ENCODE assay signal across 8 cellular contexts in the genomic region with DNA sequence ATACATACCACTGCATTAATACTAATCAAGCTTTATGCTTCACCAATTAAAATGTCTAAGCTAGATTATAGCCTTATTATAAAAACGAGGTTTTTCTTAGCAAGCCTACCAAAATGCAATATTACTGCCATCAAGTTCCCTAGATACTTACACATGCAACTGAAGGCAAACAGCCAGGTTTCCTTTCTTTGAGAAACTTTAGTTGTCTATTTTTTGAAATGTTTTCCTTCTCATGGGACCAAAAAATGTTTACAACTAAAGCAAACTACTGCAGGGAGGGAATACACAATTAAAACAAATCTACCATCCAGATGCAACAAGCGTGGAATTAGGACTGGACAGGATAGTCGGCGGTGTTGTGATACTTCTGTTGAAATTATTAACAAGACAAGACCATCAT. TPM values are rescaled to one million over a fixed set of nuclear protein-coding genes. Genes with fewer than 3 reads are reported as not detected.
DNase-seq lines count a peak whose midpoint lies in the region; ATAC-seq, FAIRE-seq and TF ChIP-seq lines count a peak whose summit lies in the region.

No MANE protein-coding gene starts in this region.

- peaks cover 7% of the 10 kb centered on the region; the same call in 1 of the 2 replicates for H4K20me1 ChIP-seq in K562 (replicated peaks; ENCODE audit: control insufficient read depth, insufficient read depth, low read length)

- H3K9me3 Mint-ChIP-seq in activated naive CD4-positive, alpha-beta T cell treated with anti-CD3 and anti-CD28 coated beads, Interleukin-2, amount 50 U/mL, for 24 hours = no peaks in the 10 kb centered on the region

- H3K36me3 Mint-ChIP-seq in activated naive CD4-positive, alpha-beta T cell treated with anti-CD3 and anti-CD28 coated beads, Interleukin-2, amount 50 U/mL, for 24 hours = peaks cover 4% of the 10 kb centered on the region

- H3K4me3 ChIP-seq in K562 (peak overlapping the region; percentile 83), lower lobe of right lung (peak overlapping the region; percentile 82), upper lobe of right lung (peak overlapping the region; percentile 85), aorta (ENCODE audit: low read length in 2 of 2) (peak overlapping the region in 1 of 2 donors; percentile 84)

- H3K36me3 ChIP-seq in K562 (ENCODE audit: control insufficient read depth, insufficient read depth, low read length) (peaks cover 35% of the 10 kb centered on the region), lower lobe of right lung (no peaks in the 10 kb centered on the region), upper lobe of right lung (no peaks in the 10 kb centered on the region), aorta (ENCODE audit: control insufficient read depth in 1 of 2, insufficient read depth in 2 of 2, low read length in 1 of 2) (no peaks in the 10 kb centered on the region)

- no peak for TF ChIP-seq EP300 in K562 (IDR thresholded peaks at IDR 0.05; ENCODE audit: low read length)

- peak overlapping the region; percentile 93 for H3K4me2 ChIP-seq in K562 (ENCODE audit: insufficient read depth, low read length)

- in situ Hi-C loops in K562 (cut with MboI) = no loop called here

- BruUV-seq in K562 (replicated peaks; lab: Mats Ljungman, UMichigan) = no TSS peak

- TF ChIP-seq CTCF in K562 (IDR thresholded peaks at IDR 0.05 in 2 of 3, conservative IDR thresholded peaks at IDR 0.05 in 1 of 3; ENCODE audit: insufficient read depth in 2 of 3, low read depth in 1 of 3, low read length in 3 of 3) (no peak), lower lobe of right lung (IDR thresholded peaks at IDR 0.05) (no peak), upper lobe of right lung (IDR thresholded peaks at IDR 0.05) (no peak)

- H3K27ac ChIP-seq in K562 (ENCODE audit: extremely low read depth, low read depth, low read length) (peak overlapping the region; percentile 100), lower lobe of right lung (no peak overlapping the region), upper lobe of right lung (no peak overlapping the region), aorta (ENCODE audit: low read depth in 1 of 2, low read length in 2 of 2) (no peak overlapping the region)

- H3K9me1 ChIP-seq in K562 (ENCODE audit: control insufficient read depth, insufficient read depth, low read length) = no peaks in the 10 kb centered on the region

- TF ChIP-seq RAD21 in K562 (CRISPR knock-in tag; conservative IDR thresholded peaks at IDR 0.05 in 1 of 2, IDR thresholded peaks at IDR 0.05 in 1 of 2) = no peak

- peaks cover 70% of the 10 kb centered on the region for H3K79me2 ChIP-seq in K562 (ENCODE audit: control insufficient read depth, insufficient read depth, low read length)

- FAIRE-seq in K562 (lab: Jason Lieb, UNC) = no peak

- peak overlapping the region; percentile 92 for H3K27ac Mint-ChIP-seq in activated naive CD4-positive, alpha-beta T cell treated with anti-CD3 and anti-CD28 coated beads, Interleukin-2, amount 50 U/mL, for 24 hours

- peaks cover 75% of the 10 kb centered on the region for H3K4me1 Mint-ChIP-seq in activated naive CD4-positive, alpha-beta T cell treated with anti-CD3 and anti-CD28 coated beads, Interleukin-2, amount 50 U/mL, for 24 hours

- CTCF ChIA-PET in K562 (lab: Yijun Ruan, JAX; ENCODE audit: low intra/inter-chr PET ratio) = no interaction called here

- H3K4me3 Mint-ChIP-seq in activated naive CD4-positive, alpha-beta T cell treated with anti-CD3 and anti-CD28 coated beads, Interleukin-2, amount 50 U/mL, for 24 hours = peak overlapping the region; percentile 96

- no peak for TF ChIP-seq POLR2A in K562 (conservative IDR thresholded peaks at IDR 0.05)

- POLR2A ChIA-PET in K562 (lab: Yijun Ruan, JAX) = interaction anchor here (1.3 to 5.0 kb wide), 4 partner anchors 9 to 145 kb away, joined by 3 to 40 read pairs (median 8); no protein-coding TSS in a partner anchor

- no peaks in the 10 kb centered on the region for H3K27me3 ChIP-seq in K562 (ENCODE audit: control insufficient read depth in 2 of 2, insufficient read depth in 2 of 2, low read length in 2 of 2)
- H3K27me3 ChIP-seq in lower lobe of right lung (ENCODE audit: low read depth) = no peaks in the 10 kb centered on the region
- H3K27me3 ChIP-seq in upper lobe of right lung = no peaks in the 10 kb centered on the region
- no peaks in the 10 kb centered on the region for H3K27me3 ChIP-seq in aorta (ENCODE audit: control insufficient read depth in 1 of 2, insufficient read depth in 2 of 2, low read length in 1 of 2)

- no peaks in the 10 kb centered on the region for H3K27me3 Mint-ChIP-seq in activated naive CD4-positive, alpha-beta T cell treated with anti-CD3 and anti-CD28 coated beads, Interleukin-2, amount 50 U/mL, for 24 hours

- peak overlapping the region in 1 of 2 experiments; percentile 100; a peak in 3 of 4 replicates for H3K9ac ChIP-seq in K562 (ENCODE audit: insufficient read depth in 1 of 2, low read depth in 2 of 2, low read length in 2 of 2)

- H2AFZ ChIP-seq in K562 (ENCODE audit: low read depth, low read length) = no peak overlapping the region

- no peaks in the 10 kb centered on the region for H3K9me3 ChIP-seq in K562 (replicated peaks; ENCODE audit: control insufficient read depth, insufficient read depth, low read depth, low read length)
- no peaks in the 10 kb centered on the region for H3K9me3 ChIP-seq in lower lobe of right lung
- no peaks in the 10 kb centered on the region for H3K9me3 ChIP-seq in upper lobe of right lung
- no peaks in the 10 kb centered on the region for H3K9me3 ChIP-seq in aorta (ENCODE audit: control insufficient read depth, low read length)

- DNase-seq in activated naive CD4-positive, alpha-beta T cell (lab: John Stamatoyannopoulos, UW) = no peak
- DNase-seq in K562 (ENCODE audit: extremely low read depth in 1 of 4, low spot score in 3 of 4) (no peak), lower lobe of right lung (no peak), upper lobe of right lung (no peak), aorta (no peak), NCI-H128 (lab: John Stamatoyannopoulos, UW; ENCODE audit: unreplicated experiment) (no peak)

- intact Hi-C loops in K562 (cut with micrococcal nuclease) = loop anchor here (10.0 kb wide), 1 partner anchor 206 kb away; no protein-coding TSS in a partner anchor
- intact Hi-C loops in lower lobe of right lung (cut with DNase I) = no loop called here
- intact Hi-C loops in upper lobe of right lung (cut with DNase I) = no loop called here
- intact Hi-C loops in aorta (cut with DNase I) = loop anchor here in 1 of 2 donors (5.0 kb wide), 1 partner anchor 758 kb away; no protein-coding TSS in a partner anchor

- WGBS in K562 (ENCODE audit: insufficient coverage, low coverage, missing lambda C conversion rate) = 2% methylated on average over 4 of the region's 4 CpGs
- whole genome bisulfite sequencing in aorta, 2 donors = 29 to 32% methylated on average over 4 of the region's 4 CpGs

- H3K4me1 ChIP-seq in K562 (replicated peaks in 1 of 2; ENCODE audit: control insufficient read depth in 2 of 2, insufficient read depth in 2 of 2, low read length in 2 of 2) (peaks cover 13 to 15% of the 10 kb centered on the region in 2 experiments; a peak in 4 of 5 replicates), lower lobe of right lung (peaks cover 63% of the 10 kb centered on the region), upper lobe of right lung (peaks cover 50% of the 10 kb centered on the region), aorta (ENCODE audit: control insufficient read depth in 1 of 2, insufficient read depth in 2 of 2, low read length in 2 of 2) (peaks cover 0 to 3% of the 10 kb centered on the region in 2 donors)

- ATAC-seq in K562 (no peak), lower lobe of right lung (no peak), upper lobe of right lung (no peak), GM18909 (IDR thresholded peaks at IDR 0.05; ENCODE audit: poor library complexity, unreplicated experiment) (no peak), aorta (ENCODE audit: low FRiP score) (no peak)

TF ChIP-seq in K562, 482 proteins besides CTCF, POLR2A, EP300 and RAD21 (continues in another document):
- no peak for TF ChIP-seq CBX2 (IDR thresholded peaks at IDR 0.05; ENCODE audit: insufficient read depth, low read length, poor library complexity, severe bottlenecking)
- no peak for TF ChIP-seq ZNF57 (CRISPR knock-in tag; IDR thresholded peaks at IDR 0.05)
- no peak for TF ChIP-seq HDAC3 (IDR thresholded peaks at IDR 0.05; ENCODE audit: borderline replicate concordance, partially characterized antibody)
- TF ChIP-seq KDM1A (IDR thresholded peaks at IDR 0.05) = no peak
- TF ChIP-seq ZNF699 (CRISPR knock-in tag; IDR thresholded peaks at IDR 0.05; ENCODE audit: insufficient replicate concordance) = no peak
- no peak for TF ChIP-seq ZNF197 (CRISPR knock-in tag; IDR thresholded peaks at IDR 0.05; ENCODE audit: low read depth)
- no peak for TF ChIP-seq ELK3 (CRISPR knock-in tag; IDR thresholded peaks at IDR 0.05)

RNA-seq across cellular contexts. Expression of gene ZNF644, which starts 1.3 kb away (rescaled TPM):
- 41.2 and 164 TPM in 2 replicates for total RNA-seq in K562 (2011; cell fraction: chromatin; rRNA removed; ENCODE audit: low replicate concordance)
- total RNA-seq in K562 (2011; cell fraction: nucleolus; rRNA removed) = 17.8 and 23.4 TPM in 2 replicates
- total RNA-seq in K562 (2011; cell fraction: nucleoplasm; rRNA removed) = 78.6 and 160 TPM in 2 replicates
- total RNA-seq in K562 (2014; rRNA removed) (30.8 and 35.1 TPM in 2 replicates), K562 (2014; rRNA removed; fragmentation: Illumina TruSeq; extraction: Trizol) (55.8 and 63.3 TPM in 2 replicates), K562 (2015; rRNA removed; fragmentation: Illumina TruSeq; extraction: Trizol) (64.2 and 71.4 TPM in 2 replicates), K562 (2021) (39.6 and 39.8 TPM in 2 replicates), lower lobe of right lung (54.7 TPM), upper lobe of right lung (51.9 TPM), aorta (10 to 100 TPM; 63.2 to 82.3 TPM)
- polyA plus RNA-seq in K562 (2011; rRNA removed) (21.2 and 27.6 TPM in 2 replicates), K562 (2014; fragmentation: Illumina TruSeq; extraction: Trizol) (26.5 and 32.5 TPM in 2 replicates), K562 (2014; fragmentation: Nextera tagmentation; extraction: Ambion mirVana) (10 to 100 TPM; 39.8 to 48.4 TPM), K562 (2014; rRNA removed) (18.5 and 25.3 TPM in 2 replicates), aorta (10 to 100 TPM; 12.0 to 16.7 TPM)
- polyA plus RNA-seq in K562 (2011; cell fraction: cytosol; rRNA removed) = 3.4 and 8.8 TPM in 2 replicates
- polyA plus RNA-seq in K562 (2011; cell fraction: nucleus; rRNA removed) = 12.4 and 15.1 TPM in 2 replicates
- 17.7 and 21.2 TPM in 2 replicates for polyA plus RNA-seq in K562 (2012)
- polyA minus RNA-seq in K562 (2011; rRNA and poly(A)+ RNA removed) = 91.2 and 91.6 TPM in 2 replicates
- polyA minus RNA-seq in K562 (2011; cell fraction: cytosol; rRNA and poly(A)+ RNA removed) = 27.6 and 28.7 TPM in 2 replicates
- 57.5 and 74.6 TPM in 2 replicates for polyA minus RNA-seq in K562 (2011; cell fraction: nucleus; rRNA and poly(A)+ RNA removed)
